8 cellular contexts compared by ENCODE assay signal in the genomic region with DNA sequence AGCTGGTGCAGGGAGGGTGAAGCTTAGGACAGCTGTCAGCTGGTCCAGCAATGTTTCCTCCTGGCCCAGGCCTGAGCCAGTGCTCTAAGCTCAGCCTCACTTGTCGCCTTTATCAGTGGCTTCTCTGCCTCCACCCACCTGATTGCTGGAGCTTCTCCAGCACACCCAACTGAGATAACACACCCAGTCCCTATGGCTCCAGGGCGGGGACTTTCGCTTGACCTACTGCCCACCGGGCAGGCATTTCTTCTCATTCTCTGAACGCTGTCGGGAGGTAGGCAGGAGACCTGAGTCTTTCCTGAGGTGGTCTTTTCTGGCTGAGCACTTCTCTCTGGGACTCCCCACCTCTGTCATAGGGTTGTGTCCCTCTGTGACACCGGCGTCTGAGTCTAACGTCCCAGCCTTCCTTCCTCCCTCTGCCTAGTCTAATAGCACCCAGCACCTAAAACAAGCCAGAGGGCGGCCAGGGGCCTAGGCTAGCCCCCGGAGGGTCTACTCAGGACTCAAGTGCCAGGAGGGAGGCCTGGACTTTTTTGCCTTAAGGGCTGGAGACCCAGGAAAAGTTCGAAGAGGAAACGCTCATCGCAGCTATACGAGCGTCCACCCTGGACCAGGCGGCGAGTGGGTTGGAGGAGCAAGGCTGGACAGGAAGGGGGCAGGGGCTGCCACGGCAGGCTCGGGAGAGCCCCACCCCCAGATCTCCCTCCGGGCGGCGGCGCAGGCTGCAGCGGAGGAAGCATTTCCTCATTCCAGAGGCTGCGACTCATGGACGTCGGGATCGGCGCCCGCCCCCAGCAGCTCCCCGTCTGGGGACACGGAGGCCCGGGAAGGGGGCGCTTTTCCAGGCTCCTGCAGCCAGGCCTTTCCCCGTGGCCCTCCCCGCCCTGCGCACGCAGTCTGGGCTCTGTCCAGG. TPM values are rescaled to one million over a fixed set of nuclear protein-coding genes. Genes with fewer than 3 reads are reported as not detected.
DNase-seq lines count a peak whose midpoint lies in the region; ATAC-seq, FAIRE-seq and TF ChIP-seq lines count a peak whose summit lies in the region.

No MANE protein-coding gene starts in this region.

- intact Hi-C loops in sciatic nerve (cut with DNase I) = no loop called here

- FAIRE-seq in GM12891 (lab: Jason Lieb, UNC) (peak; percentile 33), RCC 7860 (lab: Jason Lieb, UNC) (peak; percentile 51), bronchial epithelial cell (lab: Jason Lieb, UNC) (no peak)

- peak overlapping the region; percentile 42 for H3K27ac ChIP-seq in iPS-20b (ENCODE audit: low read length)

- no peak for TF ChIP-seq CTCF in bronchial epithelial cell (IDR thresholded peaks at IDR 0.05; ENCODE audit: insufficient read depth, low read length, severe bottlenecking)

- ATAC-seq in HG03135 (IDR thresholded peaks at IDR 0.05; ENCODE audit: unreplicated experiment) (peak; percentile 10), sciatic nerve (peak; percentile 89)

- H3K36me3 ChIP-seq in bronchial epithelial cell (ENCODE audit: control insufficient read depth, insufficient read depth, low read length) (peaks cover 22% of the 10 kb centered on the region), iPS-20b (ENCODE audit: insufficient read depth, low read depth, low read length) (peaks cover 32% of the 10 kb centered on the region)

- DNase-seq in AG08396 (ENCODE audit: low spot score) (peak; percentile 95), GM12891 (ENCODE audit: insufficient read length, low spot score) (no peak), RCC 7860 (ENCODE audit: low spot score) (peak; percentile 79), bronchial epithelial cell (ENCODE audit: low read depth) (peak; percentile 80), sciatic nerve (ENCODE audit: low spot score) (peak; percentile 94), NCI-H524 treated with DMSO at 0.1 percent for 48 hours (lab: John Stamatoyannopoulos, UW) (no peak)

- no peak for TF ChIP-seq POLR2A in GM12891 (IDR thresholded peaks at IDR 0.05; ENCODE audit: low read depth, low read length)

- H3K4me1 ChIP-seq in iPS-20b (ENCODE audit: insufficient read depth, low read length) = 0 out of 2 replicates have a peak, but pooled peaks cover 2% of the 10 kb centered on the region

- H3K9me3 ChIP-seq in iPS-20b (ENCODE audit: insufficient read depth, low read depth, low read length) = no peaks in the 10 kb centered on the region

- peak overlapping the region; percentile 90 for H3K9ac ChIP-seq in iPS-20b (ENCODE audit: low read depth, low read length)

- H3K27me3 ChIP-seq in bronchial epithelial cell (ENCODE audit: control insufficient read depth, insufficient read depth, low read length) = no peaks in the 10 kb centered on the region
- no peaks in the 10 kb centered on the region for H3K27me3 ChIP-seq in iPS-20b (ENCODE audit: insufficient read depth, low read length)

- H3K4me3 ChIP-seq in bronchial epithelial cell (ENCODE audit: low read depth, low read length) = peak overlapping the region; percentile 89
- H3K4me3 ChIP-seq in iPS-20b (ENCODE audit: low read length) = peak overlapping the region; percentile 96

TF ChIP-seq in GM12891, 5 proteins besides CTCF, POLR2A, EP300 and RAD21:
- TF ChIP-seq SPI1 (IDR thresholded peaks at IDR 0.05; ENCODE audit: low read depth, low read length) = peak; percentile 12; the same call in 1 of the 2 replicates
- no peak for TF ChIP-seq POLR2AphosphoS5 (IDR thresholded peaks at IDR 0.05; ENCODE audit: low read depth, low read length)

RNA-seq across cellular contexts. Expression of a gene that starts 0.8 kb away (rescaled TPM):
- polyA plus RNA-seq in GM12891 (2012; ENCODE audit: low read depth, missing spikeins) = 16.1 TPM
- total RNA-seq in bronchial epithelial cell (150 and 200 TPM in 2 replicates), sciatic nerve (168 TPM)

RNA-seq across cellular contexts. Expression of a gene that starts 1.0 kb away (rescaled TPM):
- 64.0 TPM for polyA plus RNA-seq in GM12891 (2012; ENCODE audit: low read depth, missing spikeins)
- total RNA-seq in bronchial epithelial cell = 21.3 and 26.1 TPM in 2 replicates
- total RNA-seq in sciatic nerve = 18.4 TPM

RNA-seq across cellular contexts. Expression of a gene that starts 28.3 kb away (rescaled TPM):
- 14.0 TPM for polyA plus RNA-seq in GM12891 (2012; ENCODE audit: low read depth, missing spikeins)
- total RNA-seq in bronchial epithelial cell (0.38 and 0.53 TPM in 2 replicates), sciatic nerve (1.8 TPM)

RNA-seq across cellular contexts. Expression of a gene that starts 31.1 kb away (rescaled TPM):
- polyA plus RNA-seq in GM12891 (2012; ENCODE audit: low read depth, missing spikeins) = 4.8 TPM
- total RNA-seq in bronchial epithelial cell (15.0 and 31.3 TPM in 2 replicates), sciatic nerve (15.7 TPM)

RNA-seq across cellular contexts. Expression of a gene that starts 31.6 kb away (rescaled TPM):
- 5.2 TPM for polyA plus RNA-seq in GM12891 (2012; ENCODE audit: low read depth, missing spikeins)
- total RNA-seq in bronchial epithelial cell (7.6 and 9.0 TPM in 2 replicates), sciatic nerve (17.7 TPM)

Comparison
In these comparisons a context has a peak if more than half of its experiments do, and no peak if none do; other contexts are left out.
1. DNase-seq: peak in AG08396 (single experiment), RCC 7860 (single experiment), bronchial epithelial cell (single experiment) and sciatic nerve (single experiment); none in GM12891 (single experiment) and NCI-H524 treated with DMSO at 0.1 percent for 48 hours (single experiment).